ENCODE assay signal across 22 cellular contexts in genomic region chr5:77985247-77985646, GRCh38.
"Had no signal": no experiment of that assay in that cellular context is flagged by ENCODE, and none has a peak within 500 bp of the region (broad histone marks: within the 10 kb centered on the region; RNA-seq: fewer than 3 reads in every experiment).

No MANE protein-coding gene starts in this region.

- H3K36me3 ChIP-seq: cardiac muscle cell, sigmoid colon, upper lobe of right lung had no signal

- H3K9me3 Mint-ChIP-seq: activated B cell treated with CpG ODN at 0.5 μM for 24 hours; activated T-cell treated with anti-CD3 and anti-CD28 coated beads, Interleukin-2, amount 50 U/mL, for 4 hours; stimulated activated naive B cell treated with anti-CD40 and anti-IgM and Interleukin-4, amounts not matched to agents 10 μg/mL and 1 μg/mL and 100 μg/mL, for 72 hours; T-helper 1 cell treated with Interleukin-12 subunit alpha and Interleukin-12 subunit beta and Interleukin-4 antibody, amounts not matched to agents 30 μg/mL and 1 μg/mL, for 36 hours had no signal

- H3K4me3 ChIP-seq: body of pancreas, cardiac muscle cell, gastroesophageal sphincter, sigmoid colon, upper lobe of right lung had no signal

- H3K4me3 Mint-ChIP-seq: activated B cell treated with CpG ODN at 0.5 μM for 24 hours; activated CD4-positive, alpha-beta T cell treated with anti-CD3 and anti-CD28 coated beads for 36 hours; activated T-cell treated with anti-CD3 and anti-CD28 coated beads, Interleukin-2, amount 50 U/mL, for 4 hours; stimulated activated naive B cell treated with anti-CD40 and anti-IgM and Interleukin-4, amounts not matched to agents 10 μg/mL and 1 μg/mL and 100 μg/mL, for 72 hours; T-helper 1 cell treated with Interleukin-12 subunit alpha and Interleukin-12 subunit beta and Interleukin-4 antibody, amounts not matched to agents 30 μg/mL and 1 μg/mL, for 36 hours had no signal

- H3K27ac Mint-ChIP-seq: activated B cell treated with CpG ODN at 0.5 μM for 24 hours; activated CD4-positive, alpha-beta T cell treated with anti-CD3 and anti-CD28 coated beads for 36 hours; stimulated activated naive B cell treated with anti-CD40 and anti-IgM and Interleukin-4, amounts not matched to agents 10 μg/mL and 1 μg/mL and 100 μg/mL, for 72 hours; T-helper 1 cell treated with Interleukin-12 subunit alpha and Interleukin-12 subunit beta and Interleukin-4 antibody, amounts not matched to agents 30 μg/mL and 1 μg/mL, for 36 hours had no signal

- DNase-seq: activated B cell treated with CpG ODN at 0.5 μM for 24 hours; activated CD4-positive, alpha-beta T cell treated with anti-CD3 and anti-CD28 coated beads for 36 hours; activated CD4-positive, alpha-beta T cell treated with anti-CD3 and anti-CD28 coated beads, Interleukin-2, amount 50 U/mL, for 48 hours; activated CD8-positive, alpha-beta memory T cell treated with anti-CD3 and anti-CD28 coated beads, Interleukin-2, amount 50 U/mL, for 48 hours; activated naive CD4-positive, alpha-beta T cell treated with Interleukin-2 at 50 U/mL for 16 hours; activated T-cell treated with anti-CD3 and anti-CD28 coated beads, Interleukin-2, amount 50 U/mL, for 4 hours; anterior cingulate cortex; body of pancreas; head of caudate nucleus; left ventricle myocardium superior; mammary epithelial cell; midbrain; sigmoid colon; stimulated activated CD4-positive, alpha-beta T cell treated with anti-CD3 and anti-CD28 coated beads, Interleukin-2, amount 100 ng/mL, for 48 hours; stimulated activated CD8-positive, alpha-beta memory T cell treated with anti-CD3 and anti-CD28 coated beads, Interleukin-4, amount 100 ng/mL, for 48 hours; stimulated activated naive B cell treated with anti-CD40 and anti-IgM and Interleukin-4, amounts not matched to agents 10 μg/mL and 1 μg/mL and 100 μg/mL, for 72 hours; T1000; upper lobe of right lung had no signal

- ATAC-seq: activated CD4-positive, alpha-beta T cell treated with anti-CD3 and anti-CD28 coated beads for 36 hours; activated T-cell treated with anti-CD3 and anti-CD28 coated beads, Interleukin-2, amount 50 U/mL, for 4 hours; body of pancreas; gastroesophageal sphincter; left ventricle myocardium superior; stimulated activated naive B cell treated with anti-CD40 and anti-IgM and Interleukin-4, amounts not matched to agents 10 μg/mL and 1 μg/mL and 100 μg/mL, for 72 hours; upper lobe of right lung had no signal

- H3K4me1 Mint-ChIP-seq: activated B cell treated with CpG ODN at 0.5 μM for 24 hours; activated CD4-positive, alpha-beta T cell treated with anti-CD3 and anti-CD28 coated beads for 36 hours had no signal

- H3K27ac ChIP-seq: body of pancreas, cardiac muscle cell, epithelial cell of prostate, gastroesophageal sphincter, sigmoid colon, upper lobe of right lung had no signal

- H3K27me3 Mint-ChIP-seq: activated B cell treated with CpG ODN at 0.5 μM for 24 hours had no signal

- H3K4me1 ChIP-seq: body of pancreas, gastroesophageal sphincter, sigmoid colon, upper lobe of right lung had no signal

- H3K27me3 ChIP-seq: body of pancreas, cardiac muscle cell, gastroesophageal sphincter, upper lobe of right lung had no signal
